8 cellular contexts compared by ENCODE assay signal in the genomic region with DNA sequence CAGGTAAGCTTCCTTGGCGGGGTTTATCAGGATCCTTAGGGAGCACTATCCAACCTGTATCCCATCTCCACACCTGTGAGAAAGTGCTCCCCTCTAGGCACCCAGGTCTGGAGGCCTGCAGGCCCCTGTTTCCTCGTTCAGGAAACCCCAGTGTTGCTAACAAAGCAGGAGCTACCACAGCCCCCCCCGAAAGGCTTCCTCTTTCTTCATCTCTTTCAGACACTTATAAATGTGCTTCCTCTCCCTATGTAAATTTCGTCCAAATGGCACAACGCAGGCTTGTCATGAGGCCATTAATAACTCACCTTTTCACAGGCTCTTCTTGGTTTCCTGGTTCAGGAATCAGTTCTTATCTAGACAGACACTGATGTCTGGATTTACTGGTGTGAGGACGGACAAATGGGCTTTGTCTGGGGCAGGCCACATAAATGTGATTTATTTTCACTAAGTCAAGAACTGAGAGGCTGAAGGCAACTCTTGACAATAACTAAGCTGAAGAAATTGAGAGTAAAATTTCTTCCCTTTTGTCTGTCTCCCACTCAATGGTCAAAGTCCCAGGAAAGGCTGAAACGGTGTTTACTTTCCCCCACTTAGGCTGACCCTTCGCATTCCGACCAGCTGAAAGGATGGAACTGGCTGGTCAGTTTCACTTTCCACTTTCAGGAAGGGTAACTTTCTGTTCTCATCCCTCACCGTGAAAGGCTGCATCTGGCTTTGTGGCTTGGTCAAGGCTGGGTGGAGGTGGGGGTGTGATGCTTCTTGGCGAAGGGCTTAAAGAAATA. TPM values are rescaled to one million over a fixed set of nuclear protein-coding genes. Genes with fewer than 3 reads are reported as not detected.
A peak's percentile ranks its signal among the peaks of the same experiment; 100 is the strongest.
DNase-seq lines count a peak whose midpoint lies in the region; ATAC-seq and TF ChIP-seq lines count a peak whose summit lies in the region.

No MANE protein-coding gene starts in this region.

- H3K4me2 ChIP-seq in KMS-11 = peak overlapping the region; percentile 26; the same call in 1 of the 2 replicates

- peaks cover 16% of the 10 kb centered on the region for H3K4me1 ChIP-seq in KMS-11 (ENCODE audit: low read depth, poor library complexity, severe bottlenecking)
- peaks cover 13% of the 10 kb centered on the region for H3K4me1 ChIP-seq in muscle layer of colon (ENCODE audit: insufficient read depth, low read length)
- H3K4me1 ChIP-seq in psoas muscle = no peaks in the 10 kb centered on the region

- intact Hi-C loops in psoas muscle (cut with DNase I) = no loop called here

- H3K9ac ChIP-seq in KMS-11 (no peak overlapping the region), muscle layer of colon (ENCODE audit: low read length) (no peak overlapping the region)

- peak overlapping the region; percentile 50 for H3K4me3 Mint-ChIP-seq in chondrocyte (ENCODE audit: unreplicated experiment)

- H3K4me1 Mint-ChIP-seq in chondrocyte (ENCODE audit: low read depth) = peaks cover 59% of the 10 kb centered on the region

- H3K4me3 ChIP-seq in KMS-11 (IDR thresholded peaks at IDR 0.05; ENCODE audit: insufficient read depth, low read depth, low read length) (no peak overlapping the region), muscle layer of colon (ENCODE audit: low read depth in 1 of 2, low read length in 2 of 2) (peak overlapping the region in 1 of 2 donors; percentile 21), psoas muscle (no peak overlapping the region)

- peaks cover 2% of the 10 kb centered on the region for H3K36me3 Mint-ChIP-seq in chondrocyte (ENCODE audit: low read depth)

- ATAC-seq in GM19452 (IDR thresholded peaks at IDR 0.05; ENCODE audit: unreplicated experiment) (peak; percentile 63), psoas muscle (no peak)

- H3K27ac Mint-ChIP-seq in chondrocyte (ENCODE audit: unreplicated experiment) = peak overlapping the region; percentile 92

- no peak overlapping the region for H2AFZ ChIP-seq in KMS-11 (ENCODE audit: low read depth)

- no peaks in the 10 kb centered on the region for H3K27me3 Mint-ChIP-seq in chondrocyte (ENCODE audit: low read depth)

- H3K27ac ChIP-seq in KMS-11 = no peak overlapping the region
- H3K27ac ChIP-seq in muscle layer of colon (ENCODE audit: low read depth, low read length) = peak overlapping the region; percentile 9
- no peak overlapping the region for H3K27ac ChIP-seq in psoas muscle

- WGBS in psoas muscle, 3 donors = 54 to 59% (median 54%) methylated on average over 11 of the region's 11 CpGs

- no peaks in the 10 kb centered on the region for H3K79me2 ChIP-seq in KMS-11 (ENCODE audit: insufficient read depth, low read depth)

- H3K9me3 Mint-ChIP-seq in chondrocyte (ENCODE audit: low read depth) = no peaks in the 10 kb centered on the region

- H3K36me3 ChIP-seq in KMS-11 (ENCODE audit: insufficient read depth) (no peaks in the 10 kb centered on the region), muscle layer of colon (ENCODE audit: insufficient read depth, low read length) (no peaks in the 10 kb centered on the region), psoas muscle (ENCODE audit: insufficient read depth in 1 of 2, low read depth in 1 of 2) (no peaks in the 10 kb centered on the region)

- DNase-seq in AG08396 (ENCODE audit: low spot score) = peak; percentile 44
- DNase-seq in chondrocyte (ENCODE audit: low spot score) = no peak
- DNase-seq in HCEC 1CT = no peak
- no peak for DNase-seq in psoas muscle
- DNase-seq in NCI-H226 = no peak

- H3K9me3 ChIP-seq in muscle layer of colon (ENCODE audit: low read length) = no peaks in the 10 kb centered on the region
- no peaks in the 10 kb centered on the region for H3K9me3 ChIP-seq in psoas muscle

- TF ChIP-seq CTCF in KMS-11 (conservative IDR thresholded peaks at IDR 0.05; ENCODE audit: low read depth, low read length) (no peak), chondrocyte (IDR thresholded peaks at IDR 0.05) (no peak), psoas muscle (IDR thresholded peaks at IDR 0.05) (no peak)

- H3K27me3 ChIP-seq in KMS-11 (ENCODE audit: insufficient read depth, low read depth) (no peaks in the 10 kb centered on the region), muscle layer of colon (ENCODE audit: control insufficient read depth in 1 of 2, insufficient read depth in 2 of 2, low read length in 2 of 2) (no peaks in the 10 kb centered on the region), psoas muscle (ENCODE audit: insufficient read depth in 3 of 3, low read length in 2 of 3) (no peaks in the 10 kb centered on the region)

- no peaks in the 10 kb centered on the region for H4K20me1 ChIP-seq in KMS-11 (ENCODE audit: insufficient read depth)

RNA-seq across cellular contexts. Expression of a gene that starts 46.8 kb away (rescaled TPM):
- total RNA-seq in chondrocyte (9.7 to 12.4 TPM (median 9.9 TPM) in 3 replicates), psoas muscle (1 to 10 TPM; 1.4 to 3.5 (median 2.6) TPM)
- 1 to 10 TPM in 1 of 3 donors, under 1 TPM in 2; 0.17 to 8.6 (median 0.43) TPM for polyA plus RNA-seq in psoas muscle
